1 cellular context compared by ENCODE assay signal in genomic region chr10:49798275-49798674, GRCh38.
TF ChIP-seq lines count a peak whose summit lies in the region.

No MANE protein-coding gene starts in this region.

TF ChIP-seq in GM12878, 131 proteins besides CTCF, POLR2A, EP300 and RAD21:
- TF ChIP-seq SPI1 (IDR thresholded peaks at IDR 0.05; ENCODE audit: borderline replicate concordance, insufficient read depth, low read depth, low read length) (peak; percentile 32; the same call in 1 of the 2 replicates), WRNIP1 (IDR thresholded peaks at IDR 0.05; ENCODE audit: borderline replicate concordance, low read depth, low read length) (no peak), LARP7 (IDR thresholded peaks at IDR 0.05) (no peak), RUNX3 (IDR thresholded peaks at IDR 0.05; ENCODE audit: low read length) (0 out of 2 replicates have a peak, but pooled peaks have one; percentile 6)
